In the genomic region with DNA sequence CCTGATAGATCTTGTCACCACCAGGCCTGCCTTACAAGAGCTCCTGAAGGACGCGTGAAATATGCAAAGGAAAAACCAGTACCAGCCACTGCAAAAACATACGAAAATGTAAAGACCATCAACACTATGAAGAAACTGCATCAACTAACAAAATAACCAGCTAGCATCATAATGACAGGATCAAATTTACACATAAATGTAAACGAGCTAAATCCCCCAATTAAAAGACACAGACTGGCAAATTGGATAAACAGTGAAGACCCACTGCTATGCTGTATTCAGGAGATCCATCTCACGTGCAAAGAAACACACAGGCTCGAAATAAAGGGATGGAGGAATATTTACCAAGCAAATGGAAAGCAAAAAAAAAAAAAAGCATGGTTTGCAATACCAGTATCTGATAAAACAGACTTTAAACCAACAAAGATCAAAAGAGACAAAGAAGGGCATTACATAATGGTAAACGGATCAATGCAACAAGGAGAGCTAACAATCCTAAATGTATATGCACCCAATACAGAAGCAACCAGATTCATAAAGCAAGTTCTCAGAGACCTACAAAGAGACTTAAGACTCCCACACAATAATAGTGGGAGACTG, we compare ENCODE assay signal across 3 cellular contexts.
TF ChIP-seq lines count a peak whose summit lies in the region.
"Not testable (repeated sequence)": the region's sequence is repeated elsewhere in the genome, so short reads cannot be mapped to it uniquely, and the experiment has no call there.

No MANE protein-coding gene starts in this region.

TF ChIP-seq in WTC11, 78 proteins besides CTCF, POLR2A, EP300 and RAD21:
- TF ChIP-seq GABPB1 (CRISPR knock-in tag; IDR thresholded peaks at IDR 0.05): peak; percentile 72; the same call in 1 of the 2 replicates

TF ChIP-seq in K562, 482 proteins besides CTCF, POLR2A, EP300 and RAD21:
- TF ChIP-seq ZNF354B (CRISPR knock-in tag; IDR thresholded peaks at IDR 0.05) (peak; percentile 85), ZNF507 (tag; conservative IDR thresholded peaks at IDR 0.05) (peak; percentile 95)

TF ChIP-seq in HepG2, 621 proteins besides CTCF, POLR2A, EP300 and RAD21 (continues in another document):
- TF ChIP-seq SIX4 (CRISPR knock-in tag; IDR thresholded peaks at IDR 0.05) (peak; percentile 41; the same call in 1 of the 2 replicates), ZNF331 (CRISPR knock-in tag; IDR thresholded peaks at IDR 0.05) (peak; percentile 72), ZBTB20 (CRISPR knock-in tag; IDR thresholded peaks at IDR 0.05; ENCODE audit: borderline replicate concordance, low read depth) (peak; percentile 94), HDAC2 (CRISPR knock-in tag; IDR thresholded peaks at IDR 0.05) (peak; percentile 84), RARA (CRISPR knock-in tag; IDR thresholded peaks at IDR 0.05) (peak; percentile 55; the same call in 1 of the 2 replicates), ZNF614 (CRISPR knock-in tag; IDR thresholded peaks at IDR 0.05; ENCODE audit: borderline replicate concordance) (0 out of 2 replicates have a peak, but pooled peaks have one; percentile 48), SIX1 (CRISPR knock-in tag; IDR thresholded peaks at IDR 0.05; ENCODE audit: borderline replicate concordance) (peak; percentile 66; the same call in 1 of the 2 replicates), MIER3 (CRISPR knock-in tag; IDR thresholded peaks at IDR 0.05; ENCODE audit: borderline replicate concordance) (peak; percentile 71; the same call in 1 of the 2 replicates), FOXK1 (CRISPR knock-in tag; IDR thresholded peaks at IDR 0.05; ENCODE audit: borderline replicate concordance, low read depth) (0 out of 2 replicates have a peak, but pooled peaks have one; percentile 73), KLF6 (CRISPR knock-in tag; IDR thresholded peaks at IDR 0.05) (peak; percentile 80; the same call in 1 of the 2 replicates), ATF7 (IDR thresholded peaks at IDR 0.05) (peak; percentile 69), NONO (CRISPR knock-in tag; conservative IDR thresholded peaks at IDR 0.05) (peak; percentile 37; the same call in 1 of the 2 replicates), MAFF (IDR thresholded peaks at IDR 0.05; ENCODE audit: low read depth, low read length) (0 out of 2 replicates have a peak, but pooled peaks have one; percentile 1), POGZ (CRISPR knock-in tag; IDR thresholded peaks at IDR 0.05) (0 out of 2 replicates have a peak, but pooled peaks have one; percentile 54), PITX1 (CRISPR knock-in tag; IDR thresholded peaks at IDR 0.05) (0 out of 2 replicates have a peak, but pooled peaks have one; percentile 37), MED1 (CRISPR knock-in tag; IDR thresholded peaks at IDR 0.05) (peak; percentile 62), SOX6 (CRISPR knock-in tag; IDR thresholded peaks at IDR 0.05) (peak; percentile 96), ZMYM2 (CRISPR knock-in tag; IDR thresholded peaks at IDR 0.05) (0 out of 2 replicates have a peak, but pooled peaks have one; percentile 47), ZNF644 (CRISPR knock-in tag; IDR thresholded peaks at IDR 0.05; ENCODE audit: low read depth) (0 out of 2 replicates have a peak, but pooled peaks have one; percentile 17), NR2F6 (IDR thresholded peaks at IDR 0.05) (peak; percentile 44), NR2F6 (CRISPR knock-in tag; IDR thresholded peaks at IDR 0.05) (0 out of 2 replicates have a peak, but pooled peaks have one; percentile 46)
- TF ChIP-seq, protein P1, sequence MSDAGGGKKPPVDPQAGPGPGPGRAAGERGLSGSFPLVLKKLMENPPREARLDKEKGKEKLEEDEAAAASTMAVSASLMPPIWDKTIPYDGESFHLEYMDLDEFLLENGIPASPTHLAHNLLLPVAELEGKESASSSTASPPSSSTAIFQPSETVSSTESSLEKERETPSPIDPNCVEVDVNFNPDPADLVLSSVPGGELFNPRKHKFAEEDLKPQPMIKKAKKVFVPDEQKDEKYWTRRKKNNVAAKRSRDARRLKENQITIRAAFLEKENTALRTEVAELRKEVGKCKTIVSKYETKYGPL (CRISPR knock-in tag; IDR thresholded peaks at IDR 0.05): 0 out of 2 replicates have a peak, but pooled peaks have one; percentile 25
- TF ChIP-seq, protein P2, sequence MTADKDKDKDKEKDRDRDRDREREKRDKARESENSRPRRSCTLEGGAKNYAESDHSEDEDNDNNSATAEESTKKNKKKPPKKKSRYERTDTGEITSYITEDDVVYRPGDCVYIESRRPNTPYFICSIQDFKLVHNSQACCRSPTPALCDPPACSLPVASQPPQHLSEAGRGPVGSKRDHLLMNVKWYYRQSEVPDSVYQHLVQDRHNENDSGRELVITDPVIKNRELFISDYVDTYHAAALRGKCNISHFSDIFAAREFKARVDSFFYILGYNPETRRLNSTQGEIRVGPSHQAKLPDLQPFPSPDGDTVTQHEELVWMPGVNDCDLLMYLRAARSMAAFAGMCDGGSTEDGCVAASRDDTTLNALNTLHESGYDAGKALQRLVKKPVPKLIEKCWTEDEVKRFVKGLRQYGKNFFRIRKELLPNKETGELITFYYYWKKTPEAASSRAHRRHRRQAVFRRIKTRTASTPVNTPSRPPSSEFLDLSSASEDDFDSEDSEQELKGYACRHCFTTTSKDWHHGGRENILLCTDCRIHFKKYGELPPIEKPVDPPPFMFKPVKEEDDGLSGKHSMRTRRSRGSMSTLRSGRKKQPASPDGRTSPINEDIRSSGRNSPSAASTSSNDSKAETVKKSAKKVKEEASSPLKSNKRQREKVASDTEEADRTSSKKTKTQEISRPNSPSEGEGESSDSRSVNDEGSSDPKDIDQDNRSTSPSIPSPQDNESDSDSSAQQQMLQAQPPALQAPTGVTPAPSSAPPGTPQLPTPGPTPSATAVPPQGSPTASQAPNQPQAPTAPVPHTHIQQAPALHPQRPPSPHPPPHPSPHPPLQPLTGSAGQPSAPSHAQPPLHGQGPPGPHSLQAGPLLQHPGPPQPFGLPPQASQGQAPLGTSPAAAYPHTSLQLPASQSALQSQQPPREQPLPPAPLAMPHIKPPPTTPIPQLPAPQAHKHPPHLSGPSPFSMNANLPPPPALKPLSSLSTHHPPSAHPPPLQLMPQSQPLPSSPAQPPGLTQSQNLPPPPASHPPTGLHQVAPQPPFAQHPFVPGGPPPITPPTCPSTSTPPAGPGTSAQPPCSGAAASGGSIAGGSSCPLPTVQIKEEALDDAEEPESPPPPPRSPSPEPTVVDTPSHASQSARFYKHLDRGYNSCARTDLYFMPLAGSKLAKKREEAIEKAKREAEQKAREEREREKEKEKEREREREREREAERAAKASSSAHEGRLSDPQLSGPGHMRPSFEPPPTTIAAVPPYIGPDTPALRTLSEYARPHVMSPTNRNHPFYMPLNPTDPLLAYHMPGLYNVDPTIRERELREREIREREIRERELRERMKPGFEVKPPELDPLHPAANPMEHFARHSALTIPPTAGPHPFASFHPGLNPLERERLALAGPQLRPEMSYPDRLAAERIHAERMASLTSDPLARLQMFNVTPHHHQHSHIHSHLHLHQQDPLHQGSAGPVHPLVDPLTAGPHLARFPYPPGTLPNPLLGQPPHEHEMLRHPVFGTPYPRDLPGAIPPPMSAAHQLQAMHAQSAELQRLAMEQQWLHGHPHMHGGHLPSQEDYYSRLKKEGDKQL (CRISPR knock-in tag; IDR thresholded peaks at IDR 0.05; ENCODE audit: low read depth): peak; percentile 82
- TF ChIP-seq, protein P3, sequence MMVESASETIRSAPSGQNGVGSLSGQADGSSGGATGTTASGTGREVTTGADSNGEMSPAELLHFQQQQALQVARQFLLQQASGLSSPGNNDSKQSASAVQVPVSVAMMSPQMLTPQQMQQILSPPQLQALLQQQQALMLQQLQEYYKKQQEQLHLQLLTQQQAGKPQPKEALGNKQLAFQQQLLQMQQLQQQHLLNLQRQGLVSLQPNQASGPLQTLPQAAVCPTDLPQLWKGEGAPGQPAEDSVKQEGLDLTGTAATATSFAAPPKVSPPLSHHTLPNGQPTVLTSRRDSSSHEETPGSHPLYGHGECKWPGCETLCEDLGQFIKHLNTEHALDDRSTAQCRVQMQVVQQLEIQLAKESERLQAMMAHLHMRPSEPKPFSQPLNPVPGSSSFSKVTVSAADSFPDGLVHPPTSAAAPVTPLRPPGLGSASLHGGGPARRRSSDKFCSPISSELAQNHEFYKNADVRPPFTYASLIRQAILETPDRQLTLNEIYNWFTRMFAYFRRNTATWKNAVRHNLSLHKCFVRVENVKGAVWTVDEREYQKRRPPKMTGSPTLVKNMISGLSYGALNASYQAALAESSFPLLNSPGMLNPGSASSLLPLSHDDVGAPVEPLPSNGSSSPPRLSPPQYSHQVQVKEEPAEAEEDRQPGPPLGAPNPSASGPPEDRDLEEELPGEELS (CRISPR knock-in tag; IDR thresholded peaks at IDR 0.05): peak; percentile 96
- TF ChIP-seq, protein P4, sequence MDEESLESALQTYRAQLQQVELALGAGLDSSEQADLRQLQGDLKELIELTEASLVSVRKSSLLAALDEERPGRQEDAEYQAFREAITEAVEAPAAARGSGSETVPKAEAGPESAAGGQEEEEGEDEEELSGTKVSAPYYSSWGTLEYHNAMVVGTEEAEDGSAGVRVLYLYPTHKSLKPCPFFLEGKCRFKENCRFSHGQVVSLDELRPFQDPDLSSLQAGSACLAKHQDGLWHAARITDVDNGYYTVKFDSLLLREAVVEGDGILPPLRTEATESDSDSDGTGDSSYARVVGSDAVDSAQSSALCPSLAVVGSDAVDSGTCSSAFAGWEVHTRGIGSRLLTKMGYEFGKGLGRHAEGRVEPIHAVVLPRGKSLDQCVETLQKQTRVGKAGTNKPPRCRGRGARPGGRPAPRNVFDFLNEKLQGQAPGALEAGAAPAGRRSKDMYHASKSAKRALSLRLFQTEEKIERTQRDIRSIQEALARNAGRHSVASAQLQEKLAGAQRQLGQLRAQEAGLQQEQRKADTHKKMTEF (CRISPR knock-in tag; IDR thresholded peaks at IDR 0.05): peak; percentile 82
- not testable (repeated sequence) for TF ChIP-seq ATF7 (CRISPR knock-in tag; IDR thresholded peaks at IDR 0.05); NONO (IDR thresholded peaks at IDR 0.05); SOX6 (IDR thresholded peaks at IDR 0.05)
- TF ChIP-seq, protein P5, sequence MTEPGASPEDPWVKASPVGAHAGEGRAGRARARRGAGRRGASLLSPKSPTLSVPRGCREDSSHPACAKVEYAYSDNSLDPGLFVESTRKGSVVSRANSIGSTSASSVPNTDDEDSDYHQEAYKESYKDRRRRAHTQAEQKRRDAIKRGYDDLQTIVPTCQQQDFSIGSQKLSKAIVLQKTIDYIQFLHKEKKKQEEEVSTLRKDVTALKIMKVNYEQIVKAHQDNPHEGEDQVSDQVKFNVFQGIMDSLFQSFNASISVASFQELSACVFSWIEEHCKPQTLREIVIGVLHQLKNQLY (CRISPR knock-in tag; IDR thresholded peaks at IDR 0.05): peak; percentile 43; the same call in 1 of the 2 replicates
- TF ChIP-seq, protein P6, sequence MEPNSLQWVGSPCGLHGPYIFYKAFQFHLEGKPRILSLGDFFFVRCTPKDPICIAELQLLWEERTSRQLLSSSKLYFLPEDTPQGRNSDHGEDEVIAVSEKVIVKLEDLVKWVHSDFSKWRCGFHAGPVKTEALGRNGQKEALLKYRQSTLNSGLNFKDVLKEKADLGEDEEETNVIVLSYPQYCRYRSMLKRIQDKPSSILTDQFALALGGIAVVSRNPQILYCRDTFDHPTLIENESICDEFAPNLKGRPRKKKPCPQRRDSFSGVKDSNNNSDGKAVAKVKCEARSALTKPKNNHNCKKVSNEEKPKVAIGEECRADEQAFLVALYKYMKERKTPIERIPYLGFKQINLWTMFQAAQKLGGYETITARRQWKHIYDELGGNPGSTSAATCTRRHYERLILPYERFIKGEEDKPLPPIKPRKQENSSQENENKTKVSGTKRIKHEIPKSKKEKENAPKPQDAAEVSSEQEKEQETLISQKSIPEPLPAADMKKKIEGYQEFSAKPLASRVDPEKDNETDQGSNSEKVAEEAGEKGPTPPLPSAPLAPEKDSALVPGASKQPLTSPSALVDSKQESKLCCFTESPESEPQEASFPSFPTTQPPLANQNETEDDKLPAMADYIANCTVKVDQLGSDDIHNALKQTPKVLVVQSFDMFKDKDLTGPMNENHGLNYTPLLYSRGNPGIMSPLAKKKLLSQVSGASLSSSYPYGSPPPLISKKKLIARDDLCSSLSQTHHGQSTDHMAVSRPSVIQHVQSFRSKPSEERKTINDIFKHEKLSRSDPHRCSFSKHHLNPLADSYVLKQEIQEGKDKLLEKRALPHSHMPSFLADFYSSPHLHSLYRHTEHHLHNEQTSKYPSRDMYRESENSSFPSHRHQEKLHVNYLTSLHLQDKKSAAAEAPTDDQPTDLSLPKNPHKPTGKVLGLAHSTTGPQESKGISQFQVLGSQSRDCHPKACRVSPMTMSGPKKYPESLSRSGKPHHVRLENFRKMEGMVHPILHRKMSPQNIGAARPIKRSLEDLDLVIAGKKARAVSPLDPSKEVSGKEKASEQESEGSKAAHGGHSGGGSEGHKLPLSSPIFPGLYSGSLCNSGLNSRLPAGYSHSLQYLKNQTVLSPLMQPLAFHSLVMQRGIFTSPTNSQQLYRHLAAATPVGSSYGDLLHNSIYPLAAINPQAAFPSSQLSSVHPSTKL (CRISPR knock-in tag; IDR thresholded peaks at IDR 0.05): peak; percentile 97
- TF ChIP-seq, protein P7, sequence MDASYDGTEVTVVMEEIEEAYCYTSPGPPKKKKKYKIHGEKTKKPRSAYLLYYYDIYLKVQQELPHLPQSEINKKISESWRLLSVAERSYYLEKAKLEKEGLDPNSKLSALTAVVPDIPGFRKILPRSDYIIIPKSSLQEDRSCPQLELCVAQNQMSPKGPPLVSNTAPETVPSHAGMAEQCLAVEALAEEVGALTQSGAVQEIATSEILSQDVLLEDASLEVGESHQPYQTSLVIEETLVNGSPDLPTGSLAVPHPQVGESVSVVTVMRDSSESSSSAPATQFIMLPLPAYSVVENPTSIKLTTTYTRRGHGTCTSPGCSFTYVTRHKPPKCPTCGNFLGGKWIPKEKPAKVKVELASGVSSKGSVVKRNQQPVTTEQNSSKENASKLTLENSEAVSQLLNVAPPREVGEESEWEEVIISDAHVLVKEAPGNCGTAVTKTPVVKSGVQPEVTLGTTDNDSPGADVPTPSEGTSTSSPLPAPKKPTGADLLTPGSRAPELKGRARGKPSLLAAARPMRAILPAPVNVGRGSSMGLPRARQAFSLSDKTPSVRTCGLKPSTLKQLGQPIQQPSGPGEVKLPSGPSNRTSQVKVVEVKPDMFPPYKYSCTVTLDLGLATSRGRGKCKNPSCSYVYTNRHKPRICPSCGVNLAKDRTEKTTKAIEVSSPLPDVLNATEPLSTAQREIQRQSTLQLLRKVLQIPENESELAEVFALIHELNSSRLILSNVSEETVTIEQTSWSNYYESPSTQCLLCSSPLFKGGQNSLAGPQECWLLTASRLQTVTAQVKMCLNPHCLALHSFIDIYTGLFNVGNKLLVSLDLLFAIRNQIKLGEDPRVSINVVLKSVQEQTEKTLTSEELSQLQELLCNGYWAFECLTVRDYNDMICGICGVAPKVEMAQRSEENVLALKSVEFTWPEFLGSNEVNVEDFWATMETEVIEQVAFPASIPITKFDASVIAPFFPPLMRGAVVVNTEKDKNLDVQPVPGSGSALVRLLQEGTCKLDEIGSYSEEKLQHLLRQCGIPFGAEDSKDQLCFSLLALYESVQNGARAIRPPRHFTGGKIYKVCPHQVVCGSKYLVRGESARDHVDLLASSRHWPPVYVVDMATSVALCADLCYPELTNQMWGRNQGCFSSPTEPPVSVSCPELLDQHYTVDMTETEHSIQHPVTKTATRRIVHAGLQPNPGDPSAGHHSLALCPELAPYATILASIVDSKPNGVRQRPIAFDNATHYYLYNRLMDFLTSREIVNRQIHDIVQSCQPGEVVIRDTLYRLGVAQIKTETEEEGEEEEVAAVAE (CRISPR knock-in tag; IDR thresholded peaks at IDR 0.05; ENCODE audit: borderline replicate concordance): peak; percentile 55; the same call in 1 of the 2 replicates
- TF ChIP-seq, protein P8, sequence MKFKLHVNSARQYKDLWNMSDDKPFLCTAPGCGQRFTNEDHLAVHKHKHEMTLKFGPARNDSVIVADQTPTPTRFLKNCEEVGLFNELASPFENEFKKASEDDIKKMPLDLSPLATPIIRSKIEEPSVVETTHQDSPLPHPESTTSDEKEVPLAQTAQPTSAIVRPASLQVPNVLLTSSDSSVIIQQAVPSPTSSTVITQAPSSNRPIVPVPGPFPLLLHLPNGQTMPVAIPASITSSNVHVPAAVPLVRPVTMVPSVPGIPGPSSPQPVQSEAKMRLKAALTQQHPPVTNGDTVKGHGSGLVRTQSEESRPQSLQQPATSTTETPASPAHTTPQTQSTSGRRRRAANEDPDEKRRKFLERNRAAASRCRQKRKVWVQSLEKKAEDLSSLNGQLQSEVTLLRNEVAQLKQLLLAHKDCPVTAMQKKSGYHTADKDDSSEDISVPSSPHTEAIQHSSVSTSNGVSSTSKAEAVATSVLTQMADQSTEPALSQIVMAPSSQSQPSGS (CRISPR knock-in tag; IDR thresholded peaks at IDR 0.05): peak; percentile 77; the same call in 1 of the 2 replicates
